ENCODE assay signal across 12 cellular contexts in the genomic region with DNA sequence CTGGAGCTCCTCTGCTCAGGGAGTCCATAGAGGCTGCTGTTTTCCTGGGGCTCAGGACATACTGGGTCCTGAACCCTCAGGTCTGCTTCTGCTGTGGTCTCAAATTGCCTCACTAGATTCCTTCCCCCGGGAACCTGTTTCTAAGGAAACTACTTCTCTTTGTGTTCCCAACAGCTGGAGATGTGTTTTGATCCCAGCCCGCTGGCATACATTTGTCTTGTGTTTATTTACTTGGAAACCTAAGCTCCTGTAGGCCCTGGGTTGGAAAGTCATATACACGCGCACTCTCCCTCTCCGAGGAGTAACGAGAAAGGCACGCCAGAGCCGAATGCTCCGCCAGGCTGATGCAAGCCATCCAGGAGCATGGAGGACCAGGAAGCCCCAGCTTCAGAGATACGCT.
DNase-seq lines count a peak whose midpoint lies in the region; ATAC-seq and TF ChIP-seq lines count a peak whose summit lies in the region.
"Had no signal": no experiment of that assay in that cellular context is flagged by ENCODE, and none has a peak within 500 bp of the region (broad histone marks: within the 10 kb centered on the region; RNA-seq: fewer than 3 reads in every experiment).

No MANE protein-coding gene starts in this region.

- peak overlapping the region; percentile 97 for H4K91ac ChIP-seq in IMR-90 (ENCODE audit: insufficient read depth, low read depth, low read length)

- H3K18ac ChIP-seq in IMR-90 (ENCODE audit: low read depth, low read length), result peak overlapping the region; percentile 39

- H4K20me1 ChIP-seq in IMR-90 (ENCODE audit: insufficient read depth, low read length), result no peaks in the 10 kb centered on the region; the same call in 1 of the 2 replicates
- no peaks in the 10 kb centered on the region for H4K20me1 ChIP-seq in OCI-LY7 (ENCODE audit: insufficient read depth, low read length)

- CTCF ChIA-PET in IMR-90 (lab: Yijun Ruan, JAX) (interaction anchor here (2.7 kb wide), 1 partner anchor 392 kb away, joined by 10 read pairs; no protein-coding TSS in a partner anchor), OCI-LY7 (lab: Charles Lee; ENCODE audit: unreplicated experiment) (no interaction called here)

- peaks cover 29% of the 10 kb centered on the region for H3K4me1 ChIP-seq in IMR-90 (ENCODE audit: control insufficient read depth, insufficient read depth, low read length)
- no peaks in the 10 kb centered on the region for H3K4me1 ChIP-seq in gastrocnemius medialis
- peaks cover 25% of the 10 kb centered on the region for H3K4me1 ChIP-seq in OCI-LY7 (ENCODE audit: insufficient read depth, low read length, poor library complexity, severe bottlenecking)

- in situ Hi-C loops in IMR-90 (cut with MboI; ENCODE audit: low sequenced_read_pairs), result no loop called here
- in situ Hi-C loops in gastrocnemius medialis (cut with MboI; ENCODE audit: low sequenced_read_pairs in 4 of 4), result no loop called here

- H2BK120ac ChIP-seq in IMR-90 (ENCODE audit: low read depth, low read length), result peak overlapping the region; percentile 96

- peak overlapping the region; percentile 92; the same call in 1 of the 3 replicates for H2BK15ac ChIP-seq in IMR-90 (ENCODE audit: low read depth, low read length)

- H3K4me3 ChIP-seq in IMR-90 (ENCODE audit: insufficient read depth, low read depth, low read length) (no peak overlapping the region), gastrocnemius medialis (no peak overlapping the region), OCI-LY7 (ENCODE audit: low read depth, low read length, poor library complexity, severe bottlenecking) (no peak overlapping the region)

- H4K8ac ChIP-seq in IMR-90 (ENCODE audit: low read depth in 2 of 2, low read length in 2 of 2), result peak overlapping the region; percentile 14 to 88; a peak in 2 of 4 replicates

- BruUV-seq in IMR-90 (replicated peaks; lab: Mats Ljungman, UMichigan), result no TSS peak
- BruUV-seq in OCI-LY7 (replicated peaks; lab: Mats Ljungman, UMichigan), result no TSS peak

- H3K9me3 ChIP-seq in IMR-90 (ENCODE audit: control insufficient read depth, insufficient read depth, low read length), result no peaks in the 10 kb centered on the region
- H3K9me3 ChIP-seq in gastrocnemius medialis, result no peaks in the 10 kb centered on the region
- H3K9me3 ChIP-seq in OCI-LY7 (ENCODE audit: low read length), result no peaks in the 10 kb centered on the region

- H2AFZ ChIP-seq in IMR-90 (replicated peaks; ENCODE audit: low read length, poor library complexity), result peak overlapping the region; percentile 58
- no peak overlapping the region for H2AFZ ChIP-seq in OCI-LY7 (ENCODE audit: low read length)

- peak overlapping the region; percentile 97 for H3K4ac ChIP-seq in IMR-90 (ENCODE audit: low read depth, low read length)

- H3K14ac ChIP-seq in IMR-90 (replicated peaks; ENCODE audit: low read depth, low read length), result peak overlapping the region; percentile 8

- H4K5ac ChIP-seq in IMR-90 (ENCODE audit: low read depth, low read length), result peak overlapping the region; percentile 19

- H3K27ac ChIP-seq in IMR-90 (ENCODE audit: insufficient read depth, low read length), result peak overlapping the region; percentile 75
- no peak overlapping the region for H3K27ac ChIP-seq in gastrocnemius medialis
- H3K27ac ChIP-seq in OCI-LY7 (ENCODE audit: low read depth, low read length, poor library complexity, severe bottlenecking), result no peak overlapping the region

- POLR2A ChIA-PET in IMR-90 (lab: Charles Lee; ENCODE audit: unreplicated experiment) (no interaction called here), OCI-LY7 (lab: Charles Lee) (interaction anchor here (0.6 to 0.7 kb wide), 3 partner anchors 35 to 370 kb away, joined by 3 read pairs; no protein-coding TSS in a partner anchor)

- TF ChIP-seq POLR2A in IMR-90 (IDR thresholded peaks at IDR 0.05; ENCODE audit: low read depth, low read length) (peak; percentile 30; the same call in 1 of the 2 replicates), gastrocnemius medialis (IDR thresholded peaks at IDR 0.05) (no peak)

- peak overlapping the region; percentile 98 for H2BK20ac ChIP-seq in IMR-90 (ENCODE audit: low read depth, low read length)

- H3K9ac ChIP-seq in IMR-90 (ENCODE audit: low read depth, low read length), result 0 out of 2 replicates have a peak overlapping the region, but pooled peaks have one; percentile 29

- DNase-seq in IMR-90, result peak; percentile 95
- peak; percentile 16 for DNase-seq in NCI-H774 (lab: John Stamatoyannopoulos, UW)
- peak; percentile 81 for DNase-seq in Right ventricle myocardium superior
- DNase-seq in gastrocnemius medialis, result peak; percentile 14 to 61
- DNase-seq in OCI-LY7 (ENCODE audit: low spot score), result no peak
- no peak for DNase-seq in activated T-cell treated with anti-CD3 and anti-CD28 coated beads, Interleukin-2, amount 50 U/mL, for 48 hours
- no peak for DNase-seq in NCI-H1436 (lab: John Stamatoyannopoulos, UW)
- DNase-seq in left lobe of liver (ENCODE audit: low spot score), result no peak
- DNase-seq: activated CD4-positive, alpha-beta T cell treated with anti-CD3 and anti-CD28 coated beads, Interleukin-2, amount 50 U/mL, for 4 hours; GOT3; kidney; SHP77 treated with DMSO at 0.1 percent for 48 hours had no signal

- H3K79me1 ChIP-seq in IMR-90 (ENCODE audit: low read depth in 1 of 2, low read length in 2 of 2), result no peaks in the 10 kb centered on the region

- TF ChIP-seq CTCF in IMR-90 (conservative IDR thresholded peaks at IDR 0.05; ENCODE audit: low read depth, low read length), result no peak
- TF ChIP-seq CTCF in gastrocnemius medialis (IDR thresholded peaks at IDR 0.05 in 4 of 5, conservative IDR thresholded peaks at IDR 0.05 in 1 of 5), result no peak
- no peak for TF ChIP-seq CTCF in OCI-LY7 (conservative IDR thresholded peaks at IDR 0.05; ENCODE audit: low read length)

- H3K56ac ChIP-seq in IMR-90 (ENCODE audit: extremely low read depth, insufficient read depth, low read length), result 0 out of 2 replicates have a peak overlapping the region, but pooled peaks have one; percentile 64

- dilution Hi-C loops in IMR-90 (cut with HindIII; ENCODE audit: low sequenced_read_pairs, unreplicated experiment), result no loop called here

- WGBS in IMR-90 (ENCODE audit: extremely low coverage in 2 of 2, insufficient read length in 1 of 2), 2 experiments, result 58% methylated on average over 8 of the region's 10 CpGs; no CpG with 5 or more reads in 1 of the 2 experiments

- H3K23ac ChIP-seq in IMR-90 (ENCODE audit: low read depth, low read length), result peak overlapping the region; percentile 96; the same call in 1 of the 2 replicates

- H3K79me2 ChIP-seq in OCI-LY7 (ENCODE audit: insufficient read depth, low read depth, low read length), result no peaks in the 10 kb centered on the region

- peak overlapping the region; percentile 26 for H2AK9ac ChIP-seq in IMR-90 (replicated peaks; ENCODE audit: low read depth, low read length, poor library complexity)

- H2AK5ac ChIP-seq in IMR-90 (ENCODE audit: low read depth, low read length), result peak overlapping the region; percentile 91; the same call in 1 of the 2 replicates

- H3K4me2 ChIP-seq in IMR-90 (ENCODE audit: low read depth, low read length) (peak overlapping the region; percentile 38), OCI-LY7 (ENCODE audit: low read length) (no peak overlapping the region)

- ATAC-seq in IMR-90 (ENCODE audit: low read depth), result peak; percentile 79
- ATAC-seq in Right ventricle myocardium superior (ENCODE audit: poor library complexity), result peak; percentile 80
- peak; percentile 43 to 55 for ATAC-seq in gastrocnemius medialis
- ATAC-seq in left lobe of liver, result no peak

- intact Hi-C loops in IMR-90 (cut with micrococcal nuclease) (loop anchor here (2.0 to 5.0 kb wide), 4 partner anchors 15 to 392 kb away; no protein-coding TSS in a partner anchor), Right ventricle myocardium superior (cut with DNase I) (no loop called here), gastrocnemius medialis (cut with DNase I; ENCODE audit: low total_unique reads) (no loop called here), OCI-LY7 (cut with micrococcal nuclease; ENCODE audit: unreplicated experiment) (loop anchor here (2.0 kb wide), 1 partner anchor 59 kb away; no protein-coding TSS in a partner anchor)

- H3K27me3 ChIP-seq in IMR-90 (ENCODE audit: control insufficient read depth, insufficient read depth, low read length) (no peaks in the 10 kb centered on the region), gastrocnemius medialis (peaks cover 5 to 8% (median 6%) of the 10 kb centered on the region in 3 donors)

- H3K9me2 ChIP-seq in OCI-LY7 (ENCODE audit: insufficient read depth, low read length), result no peaks in the 10 kb centered on the region

- no peak for TF ChIP-seq RAD21 in IMR-90 (IDR thresholded peaks at IDR 0.05; ENCODE audit: low read length)

- H3K36me3 ChIP-seq in IMR-90 (ENCODE audit: control insufficient read depth, insufficient read depth, low read length) (peaks cover 2% of the 10 kb centered on the region; the same call in 1 of the 2 replicates), gastrocnemius medialis (no peaks in the 10 kb centered on the region), OCI-LY7 (ENCODE audit: insufficient read depth, low read length) (no peaks in the 10 kb centered on the region)

- H2BK5ac ChIP-seq in IMR-90 (ENCODE audit: low read depth, low read length, poor library complexity, severe bottlenecking), result peak overlapping the region; percentile 56

- peaks cover 16% of the 10 kb centered on the region for H3K9me1 ChIP-seq in IMR-90 (ENCODE audit: insufficient read depth, low read length)

TF ChIP-seq in IMR-90, 13 proteins besides CTCF, POLR2A, EP300 and RAD21:
- peak; percentile 46; the same call in 1 of the 2 replicates for TF ChIP-seq BHLHE40 (IDR thresholded peaks at IDR 0.05; ENCODE audit: low read depth, low read length)
- TF ChIP-seq RCOR1 (IDR thresholded peaks at IDR 0.05; ENCODE audit: insufficient replicate concordance, low read length), result peak; percentile 12
- no peak for TF ChIP-seq MXI1 (IDR thresholded peaks at IDR 0.05; ENCODE audit: borderline replicate concordance, low read depth, low read length)
- peak; percentile 66 for TF ChIP-seq FOS (IDR thresholded peaks at IDR 0.05; ENCODE audit: low read depth, low read length)
- TF ChIP-seq MAFK (IDR thresholded peaks at IDR 0.05; ENCODE audit: low read depth, low read length), result no peak
- TF ChIP-seq CEBPB (IDR thresholded peaks at IDR 0.05; ENCODE audit: low read depth, low read length), result peak; percentile 80

Comparison
In these comparisons a context has a peak if more than half of its experiments do, and no peak if none do; other contexts are left out.
1. DNase-seq: peak in IMR-90 (single experiment), NCI-H774 (single experiment), Right ventricle myocardium superior (single experiment) and gastrocnemius medialis (2 of 2); none in OCI-LY7 (single experiment), activated T-cell treated with anti-CD3 and anti-CD28 coated beads, Interleukin-2, amount 50 U/mL, for 48 hours (0 of 2), NCI-H1436 (single experiment) and left lobe of liver (single experiment).
2. intact Hi-C loops: an anchor here in IMR-90 (2.0 to 5.0 kb wide) and OCI-LY7 (2.0 kb wide); none called in Right ventricle myocardium superior and gastrocnemius medialis.